Comparison of ENCODE assay signal across 14 cellular contexts in the genomic region with DNA sequence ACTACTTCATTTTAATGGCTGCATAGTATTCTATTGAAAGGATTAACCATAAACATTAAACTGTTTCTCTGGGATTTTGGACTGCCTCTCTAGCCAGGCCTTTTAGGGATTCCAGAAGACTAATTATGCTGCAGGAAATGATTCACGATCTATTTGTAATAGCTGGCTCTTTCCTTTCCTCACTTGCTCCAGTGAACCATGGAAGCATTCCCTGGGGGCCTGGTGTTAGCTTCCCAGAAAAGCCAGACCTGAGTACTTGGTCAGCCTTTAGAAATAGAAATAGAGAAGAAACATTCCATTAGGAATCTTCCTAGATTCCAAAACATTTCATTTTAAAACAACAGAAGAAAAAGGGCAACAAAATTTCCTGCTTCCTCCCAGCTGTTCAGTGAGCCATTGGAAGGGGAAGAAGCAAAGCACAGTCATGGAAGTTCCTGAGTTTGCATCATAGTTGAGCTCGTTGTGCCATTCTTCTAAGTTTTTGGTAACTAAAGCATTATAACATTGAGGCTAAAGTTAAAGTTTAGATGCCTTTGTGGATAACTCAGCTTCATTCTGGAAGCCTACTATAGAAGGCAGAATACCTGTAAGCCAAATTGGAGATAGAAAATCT.
DNase-seq lines count a peak whose midpoint lies in the region; ATAC-seq, FAIRE-seq and TF ChIP-seq lines count a peak whose summit lies in the region.
"Had no signal": no experiment of that assay in that cellular context is flagged by ENCODE, and none has a peak within 500 bp of the region (broad histone marks: within the 10 kb centered on the region; RNA-seq: fewer than 3 reads in every experiment).

No MANE protein-coding gene starts in this region.

- H3K27me3 ChIP-seq in endothelial cell of umbilical vein (ENCODE audit: control insufficient read depth in 2 of 2, insufficient read depth in 2 of 2, low read length in 2 of 2) (no peaks in the 10 kb centered on the region), transverse colon (no peaks in the 10 kb centered on the region)
- H3K27me3 ChIP-seq: suprapubic skin had no signal

- H2AFZ ChIP-seq in endothelial cell of umbilical vein (ENCODE audit: low read depth, low read length), result peak overlapping the region; percentile 3

- TSS peak; percentile 80 for BruUV-seq in endothelial cell of umbilical vein (replicated peaks; lab: Mats Ljungman, UMichigan)

- H3K36me3 ChIP-seq in endothelial cell of umbilical vein (ENCODE audit: control insufficient read depth in 2 of 2, extremely low read depth in 1 of 2, insufficient read depth in 2 of 2, low read length in 2 of 2) (no peaks in the 10 kb centered on the region), transverse colon (no peaks in the 10 kb centered on the region)
- H3K36me3 ChIP-seq: suprapubic skin had no signal

- no peak for TF ChIP-seq EP300 in transverse colon (IDR thresholded peaks at IDR 0.05; ENCODE audit: low read depth)

- H3K4me3 ChIP-seq in endothelial cell of umbilical vein (replicated peaks in 1 of 3; ENCODE audit: insufficient read depth in 1 of 3, low read depth in 1 of 3, low read length in 3 of 3), result no peak overlapping the region
- H3K4me3 ChIP-seq in transverse colon, result no peak overlapping the region
- H3K4me3 ChIP-seq: GM12878, suprapubic skin had no signal

- H3K9me1 ChIP-seq in endothelial cell of umbilical vein (replicated peaks; ENCODE audit: control insufficient read depth, extremely low read depth, insufficient read depth, low read length), result no peaks in the 10 kb centered on the region

- POLR2A ChIA-PET in endothelial cell of umbilical vein (lab: Charles Lee), result no interaction called here

- intact Hi-C loops in endothelial cell of umbilical vein (cut with micrococcal nuclease), result loop anchor here (1.0 kb wide), 1 partner anchor 12 kb away; no protein-coding TSS in a partner anchor
- intact Hi-C loops in transverse colon (cut with DNase I; ENCODE audit: low total_unique reads), result no loop called here

- CTCF ChIA-PET in endothelial cell of umbilical vein (lab: Charles Lee), result interaction anchor here (0.9 to 1.8 kb wide), 4 partner anchors 8 to 33 kb away, joined by 3 to 9 read pairs (median 4); no protein-coding TSS in a partner anchor

- TF ChIP-seq POLR2A in endothelial cell of umbilical vein (IDR thresholded peaks at IDR 0.05; ENCODE audit: low read depth, low read length) (no peak), transverse colon (IDR thresholded peaks at IDR 0.05) (no peak)

- H3K9me3 ChIP-seq in endothelial cell of umbilical vein (replicated peaks; ENCODE audit: control insufficient read depth, insufficient read depth, low read length) (no peaks in the 10 kb centered on the region), transverse colon (no peaks in the 10 kb centered on the region)
- H3K9me3 ChIP-seq: suprapubic skin had no signal

- peak; percentile 65 for FAIRE-seq in endothelial cell of umbilical vein (lab: Jason Lieb, UNC)
- FAIRE-seq: GM12878 had no signal

- TF ChIP-seq CTCF in endothelial cell of umbilical vein (IDR thresholded peaks at IDR 0.05; ENCODE audit: extremely low read depth in 1 of 2, insufficient read depth in 1 of 2, low read depth in 1 of 2, low read length in 2 of 2), result no peak
- no peak for TF ChIP-seq CTCF in transverse colon (IDR thresholded peaks at IDR 0.05)

- H3K9ac ChIP-seq in endothelial cell of umbilical vein (replicated peaks; ENCODE audit: extremely low read depth, insufficient read depth, low read length), result no peak overlapping the region

- no peaks in the 10 kb centered on the region for H4K20me1 ChIP-seq in endothelial cell of umbilical vein (replicated peaks; ENCODE audit: control insufficient read depth, extremely low read depth, insufficient read depth, low read length)

- in situ Hi-C loops in transverse colon (cut with MboI; ENCODE audit: low pct_ligation_motif_present in 1 of 4, low pct_unique_long_range_greater_than_20kb in 1 of 4, low sequenced_read_pairs in 3 of 4), result no loop called here

- no peak overlapping the region for H3K4me2 ChIP-seq in endothelial cell of umbilical vein (ENCODE audit: insufficient read depth, low read length)

- ATAC-seq in HG02870 (IDR thresholded peaks at IDR 0.05; ENCODE audit: unreplicated experiment), result no peak
- ATAC-seq: GM12878 had no signal

- WGBS in transverse colon (ENCODE audit: low coverage in 1 of 2), 2 donors, result 58 to 65% methylated on average over 1 to 2 of the region's 2 CpGs

- dilution Hi-C loops in endothelial cell of umbilical vein (cut with MboI; ENCODE audit: extremely low pct_ligation_motif_present, low sequenced_read_pairs), result no loop called here

- H3K79me2 ChIP-seq in endothelial cell of umbilical vein (ENCODE audit: control insufficient read depth, insufficient read depth, low read length), result no peaks in the 10 kb centered on the region

- peaks cover 6% of the 10 kb centered on the region for H3K4me1 ChIP-seq in endothelial cell of umbilical vein (ENCODE audit: control insufficient read depth, extremely low read depth, insufficient read depth, low read length)
- no peaks in the 10 kb centered on the region for H3K4me1 ChIP-seq in transverse colon
- H3K4me1 ChIP-seq: suprapubic skin had no signal

- peak overlapping the region; percentile 67 for H3K27ac ChIP-seq in endothelial cell of umbilical vein (ENCODE audit: insufficient read depth, low read depth, low read length)
- H3K27ac ChIP-seq in transverse colon, result no peak overlapping the region
- H3K27ac ChIP-seq: suprapubic skin had no signal

- peak; percentile 74 for DNase-seq in AG20443 (ENCODE audit: low spot score)
- DNase-seq in NCI-H226, result peak; percentile 28
- DNase-seq in endothelial cell of umbilical vein (ENCODE audit: low read depth, low spot score), result peak; percentile 56
- peak; percentile 87 for DNase-seq in myocyte (ENCODE audit: low read depth)
- DNase-seq in DMS53 treated with DMSO at 0.1 percent for 48 hours (lab: John Stamatoyannopoulos, UW; ENCODE audit: unreplicated experiment), result no peak
- no peak for DNase-seq in transverse colon
- no peak for DNase-seq in NCI-H146 treated with DMSO at 0.1 percent for 48 hours (lab: John Stamatoyannopoulos, UW; ENCODE audit: unreplicated experiment)
- DNase-seq: activated naive CD4-positive, alpha-beta T cell treated with anti-CD3 and anti-CD28 coated beads for 36 hours; CD8-positive, alpha-beta memory T cell; endodermal cell; NCI-H1048 had no signal

TF ChIP-seq in endothelial cell of umbilical vein, 7 proteins besides CTCF, POLR2A, EP300 and RAD21:
- TF ChIP-seq, protein P1, sequence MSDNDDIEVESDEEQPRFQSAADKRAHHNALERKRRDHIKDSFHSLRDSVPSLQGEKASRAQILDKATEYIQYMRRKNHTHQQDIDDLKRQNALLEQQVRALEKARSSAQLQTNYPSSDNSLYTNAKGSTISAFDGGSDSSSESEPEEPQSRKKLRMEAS (IDR thresholded peaks at IDR 0.05; ENCODE audit: insufficient read depth, insufficient read length), result no peak
- TF ChIP-seq EZH2 (IDR thresholded peaks at IDR 0.05; ENCODE audit: borderline replicate concordance, low read depth, low read length, severe bottlenecking) (no peak), FOS (IDR thresholded peaks at IDR 0.05; ENCODE audit: borderline replicate concordance, insufficient read depth, low read length) (peak; percentile 64), MYC (IDR thresholded peaks at IDR 0.05; ENCODE audit: low read depth, low read length) (no peak), JUN (IDR thresholded peaks at IDR 0.05; ENCODE audit: borderline replicate concordance, insufficient read depth, insufficient read length, low read depth) (peak; percentile 54), POLR2AphosphoS5 (IDR thresholded peaks at IDR 0.05; ENCODE audit: insufficient read depth, low read depth, low read length) (no peak), GATA2 (IDR thresholded peaks at IDR 0.05; ENCODE audit: insufficient read depth, insufficient read length, low read depth, low read length) (no peak)

Comparison
In these comparisons a context has a peak if more than half of its experiments do, and no peak if none do; other contexts are left out.
1. DNase-seq: peak in AG20443 (single experiment), NCI-H226 (single experiment), endothelial cell of umbilical vein (single experiment) and myocyte (single experiment); none in DMS53 treated with DMSO at 0.1 percent for 48 hours (single experiment), transverse colon (single experiment) and NCI-H146 treated with DMSO at 0.1 percent for 48 hours (single experiment).